ENCODE assay signal across 22 cellular contexts in genomic region chr2:76193098-76193497, GRCh38.
DNase-seq lines count a peak whose midpoint lies in the region; ATAC-seq and TF ChIP-seq lines count a peak whose summit lies in the region.
"Had no signal": no experiment of that assay in that cellular context is flagged by ENCODE, and none has a peak within 500 bp of the region (broad histone marks: within the 10 kb centered on the region; RNA-seq: fewer than 3 reads in every experiment).

No MANE protein-coding gene starts in this region.

- no peak overlapping the region for H3K27ac Mint-ChIP-seq in GM23338
- H3K27ac Mint-ChIP-seq: B cell; CD14-positive monocyte; CD4-positive, alpha-beta T cell; H9 had no signal

- H3K4me3 Mint-ChIP-seq in GM23338: no peak overlapping the region
- H3K4me3 Mint-ChIP-seq: B cell; CD14-positive monocyte; CD4-positive, alpha-beta T cell; H9 had no signal

- no peaks in the 10 kb centered on the region for H3K9me3 ChIP-seq in BE2C
- H3K9me3 ChIP-seq: BLaER1 treated with 17β-estradiol and CSF1 and Interleukin-3, amounts not matched to agents 10 nM and 100 nM had no signal

- H3K4me1 Mint-ChIP-seq in GM23338: peaks cover 3% of the 10 kb centered on the region; the same call in 2 of the 3 replicates
- H3K4me1 Mint-ChIP-seq: B cell, CD14-positive monocyte had no signal

- no peak overlapping the region for H3K27ac ChIP-seq in GM23338 (ENCODE audit: low read depth)
- H3K27ac ChIP-seq: 22Rv1; BLaER1 treated with 17β-estradiol and CSF1 and Interleukin-3, amounts not matched to agents 10 nM and 100 nM; GM23248 had no signal

- H3K36me3 ChIP-seq in GM23338 (ENCODE audit: insufficient read depth) (no peaks in the 10 kb centered on the region), BE2C (no peaks in the 10 kb centered on the region)
- H3K36me3 ChIP-seq: BLaER1 treated with 17β-estradiol and CSF1 and Interleukin-3, amounts not matched to agents 10 nM and 100 nM had no signal

- TF ChIP-seq CTCF in GM23338 (conservative IDR thresholded peaks at IDR 0.05; ENCODE audit: low read depth in 2 of 2) (no peak), epithelial cell of esophagus (IDR thresholded peaks at IDR 0.05; ENCODE audit: insufficient read depth, low read depth, low read length, missing control alignments) (no peak), BE2C (IDR thresholded peaks at IDR 0.05; ENCODE audit: low read depth, low read length) (no peak)

- peak overlapping the region; percentile 83 for H2AFZ ChIP-seq in GM23338
- H2AFZ ChIP-seq: GM23248 had no signal

- H3K27me3 ChIP-seq in GM23338 (ENCODE audit: insufficient read depth) (no peaks in the 10 kb centered on the region), BE2C (no peaks in the 10 kb centered on the region)
- H3K27me3 ChIP-seq: BLaER1 treated with 17β-estradiol and CSF1 and Interleukin-3, amounts not matched to agents 10 nM and 100 nM had no signal

- H3F3A ChIP-seq in GM23338 (replicated peaks; ENCODE audit: low read depth): no peaks in the 10 kb centered on the region

- no peaks in the 10 kb centered on the region for H4K20me1 ChIP-seq in GM23338 (replicated peaks; ENCODE audit: insufficient read depth)
- H4K20me1 ChIP-seq: BLaER1 treated with 17β-estradiol and CSF1 and Interleukin-3, amounts not matched to agents 10 nM and 100 nM had no signal

- DNase-seq in DMS53 (lab: John Stamatoyannopoulos, UW) (peak; percentile 38), DMS53 treated with DMSO at 0.1 percent for 48 hours (lab: John Stamatoyannopoulos, UW; ENCODE audit: unreplicated experiment) (no peak), GM23338 (ENCODE audit: low spot score) (no peak), epithelial cell of esophagus (ENCODE audit: low read depth) (peak; percentile 7), kidney tubule cell (ENCODE audit: low spot score) (peak; percentile 57), T1000 (lab: John Stamatoyannopoulos, UW) (no peak), BE2C (no peak)
- DNase-seq in NK-92 treated with Interleukin-12 subunit alpha and Interleukin-12 subunit beta, amount 100 ng/mL, for 24 hours (lab: John Stamatoyannopoulos, UW): no peak
- DNase-seq: Calu3; CD4-positive, alpha-beta T cell; COR-L47; DMS79; EL; GDM1; GM23248; H9 had no signal

- H3K9me3 Mint-ChIP-seq in GM23338: no peaks in the 10 kb centered on the region
- H3K9me3 Mint-ChIP-seq: CD14-positive monocyte had no signal

- no peak for ATAC-seq in GM23338
- ATAC-seq: GM12878, HCT116 had no signal

- H3K4me3 ChIP-seq in GM23338 (no peak overlapping the region), epithelial cell of esophagus (ENCODE audit: low read length) (no peak overlapping the region), BE2C (ENCODE audit: low read depth, low read length) (no peak overlapping the region)
- H3K4me3 ChIP-seq: BLaER1 treated with 17β-estradiol and CSF1 and Interleukin-3, amounts not matched to agents 10 nM and 100 nM; GM12878; GM23248 had no signal

- H3K9me2 ChIP-seq in GM23338 (ENCODE audit: insufficient read depth): no peaks in the 10 kb centered on the region

- H3K79me2 ChIP-seq in GM23338 (replicated peaks; ENCODE audit: insufficient read depth): no peaks in the 10 kb centered on the region

- no peak overlapping the region for H3K4me2 ChIP-seq in GM23338
- H3K4me2 ChIP-seq: BLaER1 treated with 17β-estradiol and CSF1 and Interleukin-3, amounts not matched to agents 10 nM and 100 nM had no signal

- no peaks in the 10 kb centered on the region for H3K36me3 Mint-ChIP-seq in GM23338 (ENCODE audit: low read depth)
- H3K36me3 Mint-ChIP-seq: CD14-positive monocyte had no signal

- H3K27me3 Mint-ChIP-seq in GM23338 (ENCODE audit: insufficient read depth, low read depth, poor library complexity): peaks cover 4% of the 10 kb centered on the region
- H3K27me3 Mint-ChIP-seq: B cell; CD4-positive, alpha-beta T cell had no signal

- H3K4me1 ChIP-seq in GM23338 (ENCODE audit: insufficient read depth) (no peaks in the 10 kb centered on the region), BE2C (no peaks in the 10 kb centered on the region)
- H3K4me1 ChIP-seq: BLaER1 treated with 17β-estradiol and CSF1 and Interleukin-3, amounts not matched to agents 10 nM and 100 nM had no signal

TF ChIP-seq in GM23338, 12 proteins besides CTCF, POLR2A, EP300 and RAD21:
- TF ChIP-seq EZH2 (IDR thresholded peaks at IDR 0.05; ENCODE audit: low read depth, unreplicated experiment): no peak
- no peak for TF ChIP-seq STAT1 (IDR thresholded peaks at IDR 0.05; ENCODE audit: unreplicated experiment)

Comparison
In these comparisons a context has a peak if more than half of its experiments do, and no peak if none do; other contexts are left out.
1. DNase-seq: peak in DMS53 (single experiment), epithelial cell of esophagus (single experiment) and kidney tubule cell (single experiment); none in DMS53 treated with DMSO at 0.1 percent for 48 hours (single experiment), GM23338 (single experiment), T1000 (single experiment), NK-92 treated with Interleukin-12 subunit alpha and Interleukin-12 subunit beta, amount 100 ng/mL, for 24 hours (single experiment) and BE2C (single experiment).